ENCODE assay signal across 8 cellular contexts in genomic region chr1:247487057-247487456, GRCh38. TPM values are rescaled to one million over a fixed set of nuclear protein-coding genes. Genes with fewer than 3 reads are reported as not detected.
DNase-seq lines count a peak whose midpoint lies in the region; ATAC-seq and TF ChIP-seq lines count a peak whose summit lies in the region.

No MANE protein-coding gene starts in this region.

- H3K4me1 ChIP-seq in left lung: no peaks in the 10 kb centered on the region

- DNase-seq in DMS114 treated with DMSO at 0.1 percent for 48 hours (lab: John Stamatoyannopoulos, UW; ENCODE audit: unreplicated experiment) (peak; percentile 54), SK-N-DZ (ENCODE audit: low spot score) (peak; percentile 48), cardiac fibroblast (ENCODE audit: low read depth in 2 of 2) (peak; percentile 44 to 48), left lung (no peak)

- no peaks in the 10 kb centered on the region for H3K27me3 ChIP-seq in left lung

- intact Hi-C loops in left lung (cut with DNase I): loop anchor here in 1 of 2 donors (10.0 kb wide), 1 partner anchor 102 kb away; no protein-coding TSS in a partner anchor

- ATAC-seq in GM18870 (IDR thresholded peaks at IDR 0.05; ENCODE audit: unreplicated experiment) (peak; percentile 88), HG03469 (IDR thresholded peaks at IDR 0.05; ENCODE audit: unreplicated experiment) (peak; percentile 63), left lung (peak; percentile 61), HG02981 (IDR thresholded peaks at IDR 0.05; ENCODE audit: unreplicated experiment) (no peak), HG03097 (IDR thresholded peaks at IDR 0.05; ENCODE audit: low FRiP score, unreplicated experiment) (no peak)

- peak; percentile 22 for TF ChIP-seq CTCF in cardiac fibroblast (IDR thresholded peaks at IDR 0.05; ENCODE audit: low read depth, low read length)
- peak; percentile 13 to 39 for TF ChIP-seq CTCF in left lung (IDR thresholded peaks at IDR 0.05)

- H3K4me3 ChIP-seq in cardiac fibroblast (replicated peaks in 1 of 2; ENCODE audit: low read depth in 2 of 2, low read length in 2 of 2): no peak overlapping the region
- H3K4me3 ChIP-seq in left lung: no peak overlapping the region

- H3K9me3 ChIP-seq in left lung: no peaks in the 10 kb centered on the region

- no peak overlapping the region for H3K27ac ChIP-seq in left lung

- no peaks in the 10 kb centered on the region for H3K36me3 ChIP-seq in left lung

RNA-seq across cellular contexts. Expression of gene OR2B11, which starts 29.2 kb away (rescaled TPM):
- not detected in 2 replicates for polyA plus RNA-seq in SK-N-DZ (2014; cell fraction: cytosol; rRNA removed)
- not detected in 2 replicates for polyA plus RNA-seq in SK-N-DZ (2014; cell fraction: nucleus; rRNA removed)
- total RNA-seq in left lung: not detected

RNA-seq across cellular contexts. Expression of gene OR2C3, which starts 49.2 kb away (rescaled TPM):
- not detected in 2 replicates for polyA plus RNA-seq in SK-N-DZ (2014; cell fraction: cytosol; rRNA removed)
- polyA plus RNA-seq in SK-N-DZ (2014; cell fraction: nucleus; rRNA removed): not detected in 2 replicates
- not detected for total RNA-seq in left lung

Comparison
In these comparisons a context has a peak if more than half of its experiments do, and no peak if none do; other contexts are left out.
1. DNase-seq: peak in DMS114 treated with DMSO at 0.1 percent for 48 hours (single experiment), SK-N-DZ (single experiment) and cardiac fibroblast (2 of 2); none in left lung (0 of 2).
2. ATAC-seq: peak in GM18870 (single experiment), HG03469 (single experiment) and left lung (single experiment); none in HG02981 (single experiment) and HG03097 (single experiment).